Comparison of ENCODE assay signal across 10 cellular contexts in the genomic region with DNA sequence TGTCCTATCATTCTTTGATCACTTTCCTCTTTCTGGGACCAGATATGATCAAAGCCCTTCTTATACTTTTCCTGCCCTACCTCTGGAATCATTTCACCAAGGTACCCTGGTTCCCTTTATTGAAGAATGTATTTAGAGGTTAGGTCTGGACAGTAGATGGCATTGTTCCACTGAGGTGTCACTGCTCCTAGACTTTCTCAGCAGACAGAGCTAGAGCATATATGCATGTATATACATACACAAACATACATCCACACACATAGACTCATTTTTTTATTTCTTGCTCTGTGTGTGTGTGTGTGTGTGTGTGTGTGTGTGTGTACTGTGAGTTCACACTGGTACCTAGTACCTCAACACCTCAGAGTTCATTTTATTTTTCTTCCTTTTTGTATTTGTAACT. TPM values are rescaled to one million over a fixed set of nuclear protein-coding genes. Genes with fewer than 3 reads are reported as not detected.
A peak's percentile ranks its signal among the peaks of the same experiment; 100 is the strongest.
DNase-seq lines count a peak whose midpoint lies in the region; ATAC-seq and TF ChIP-seq lines count a peak whose summit lies in the region.
"Had no signal": no experiment of that assay in that cellular context is flagged by ENCODE, and none has a peak within 500 bp of the region (broad histone marks: within the 10 kb centered on the region; RNA-seq: fewer than 3 reads in every experiment).

No MANE protein-coding gene starts in this region.

- H3K4me1 ChIP-seq in osteoblast (ENCODE audit: insufficient read depth, low read length), result no peaks in the 10 kb centered on the region

- intact Hi-C loops in activated CD4-positive, alpha-beta memory T cell treated with anti-CD3 and anti-CD28 coated beads for 36 hours (cut with micrococcal nuclease), result loop anchor here (1.0 to 5.0 kb wide), 2 partner anchors 42 to 87 kb away; a partner anchor contains a TSS

- no peak overlapping the region for H3K4me2 ChIP-seq in osteoblast (ENCODE audit: insufficient read depth, low read length)

- H3K27ac ChIP-seq in brain microvascular endothelial cell (no peak overlapping the region), osteoblast (ENCODE audit: low read depth, low read length) (no peak overlapping the region)

- H3K79me2 ChIP-seq in osteoblast (ENCODE audit: insufficient read depth, low read length), result peaks cover 15% of the 10 kb centered on the region

- H4K20me1 ChIP-seq in osteoblast (ENCODE audit: insufficient read depth, low read length), result peaks cover 3% of the 10 kb centered on the region

- H3K4me1 Mint-ChIP-seq in activated CD4-positive, alpha-beta memory T cell treated with anti-CD3 and anti-CD28 coated beads for 36 hours (ENCODE audit: low read depth), result peaks cover 20% of the 10 kb centered on the region

- in situ Hi-C loops in brain microvascular endothelial cell (cut with HindIII; ENCODE audit: low pct_ligation_motif_present, low sequenced_read_pairs), result no loop called here

- TF ChIP-seq CTCF in brain microvascular endothelial cell (IDR thresholded peaks at IDR 0.05; ENCODE audit: low read depth, low read length, missing control alignments) (peak; percentile 50), osteoblast (IDR thresholded peaks at IDR 0.05; ENCODE audit: extremely low read depth, low read depth, low read length) (peak; percentile 6)

- H3K4me3 ChIP-seq in brain microvascular endothelial cell (ENCODE audit: low read depth, low read length), result no peak overlapping the region
- no peak overlapping the region for H3K4me3 ChIP-seq in osteoblast (ENCODE audit: insufficient read depth, low read length)

- peaks cover 6% of the 10 kb centered on the region for H3K36me3 Mint-ChIP-seq in activated CD4-positive, alpha-beta memory T cell treated with anti-CD3 and anti-CD28 coated beads for 36 hours

- POLR2A ChIA-PET in activated CD4-positive, alpha-beta memory T cell treated with anti-CD3 and anti-CD28 coated beads for 36 hours (lab: Charles Lee), result no interaction called here

- no peak overlapping the region for H3K27ac Mint-ChIP-seq in activated CD4-positive, alpha-beta memory T cell treated with anti-CD3 and anti-CD28 coated beads for 36 hours
- H3K27ac Mint-ChIP-seq: activated naive CD8-positive, alpha-beta T cell had no signal

- H3K9me3 Mint-ChIP-seq in activated CD4-positive, alpha-beta memory T cell treated with anti-CD3 and anti-CD28 coated beads for 36 hours, result no peaks in the 10 kb centered on the region

- no peaks in the 10 kb centered on the region for H3K27me3 Mint-ChIP-seq in activated CD4-positive, alpha-beta memory T cell treated with anti-CD3 and anti-CD28 coated beads for 36 hours
- H3K27me3 Mint-ChIP-seq: activated naive CD8-positive, alpha-beta T cell had no signal

- ATAC-seq in HG03439 (IDR thresholded peaks at IDR 0.05; ENCODE audit: unreplicated experiment), result no peak

- H3K36me3 ChIP-seq in brain microvascular endothelial cell (replicated peaks) (no peaks in the 10 kb centered on the region), osteoblast (ENCODE audit: insufficient read depth, low read length) (no peaks in the 10 kb centered on the region)

- H3K4me3 Mint-ChIP-seq in activated CD4-positive, alpha-beta memory T cell treated with anti-CD3 and anti-CD28 coated beads for 36 hours, result no peak overlapping the region
- H3K4me3 Mint-ChIP-seq: activated naive CD8-positive, alpha-beta T cell had no signal

- CTCF ChIA-PET in activated CD4-positive, alpha-beta memory T cell treated with anti-CD3 and anti-CD28 coated beads for 36 hours (lab: Charles Lee), result interaction anchor here (1.0 kb wide), 1 partner anchor 86 kb away, joined by 4 read pairs; no protein-coding TSS in a partner anchor

- DNase-seq in NCI-H1105 treated with DMSO at 0.1 percent for 48 hours (lab: John Stamatoyannopoulos, UW), result peak; percentile 26
- DNase-seq in NCI-H1105 (lab: John Stamatoyannopoulos, UW), result no peak
- peak; percentile 18 for DNase-seq in NCI-H1694 treated with DMSO at 0.1 percent for 48 hours (lab: John Stamatoyannopoulos, UW)
- DNase-seq in brain microvascular endothelial cell, result peak; percentile 4
- DNase-seq in osteoblast (ENCODE audit: insufficient read length, low spot score, missing footprints), result peak; percentile 32
- DNase-seq in activated T-cell treated with anti-CD3 and anti-CD28 coated beads, Interleukin-2, amount 50 U/mL, for 1 hour, result no peak
- no peak for DNase-seq in activated CD4-positive, alpha-beta memory T cell treated with anti-CD3 and anti-CD28 coated beads for 36 hours
- DNase-seq: posterior cingulate gyrus had no signal

- H3K9me3 ChIP-seq in osteoblast (ENCODE audit: low read depth, low read length), result no peaks in the 10 kb centered on the region

- no peaks in the 10 kb centered on the region for H3K27me3 ChIP-seq in brain microvascular endothelial cell (replicated peaks)
- H3K27me3 ChIP-seq in osteoblast (ENCODE audit: insufficient read depth, low read length), result no peaks in the 10 kb centered on the region

- no peak overlapping the region for H2AFZ ChIP-seq in osteoblast (ENCODE audit: low read length)

RNA-seq across cellular contexts. Expression of a gene that starts 40.9 kb away (rescaled TPM):
- total RNA-seq in osteoblast, result 44.2 and 51.0 TPM in 2 replicates
- total RNA-seq in activated CD4-positive, alpha-beta memory T cell treated with anti-CD3 and anti-CD28 coated beads for 36 hours, result 10 to 100 TPM; 61.1 to 62.8 TPM

Comparison
In these comparisons a context has a peak if more than half of its experiments do, and no peak if none do; other contexts are left out.
1. DNase-seq: peak in NCI-H1105 treated with DMSO at 0.1 percent for 48 hours (single experiment), NCI-H1694 treated with DMSO at 0.1 percent for 48 hours (single experiment), brain microvascular endothelial cell (single experiment) and osteoblast (single experiment); none in NCI-H1105 (single experiment), activated T-cell treated with anti-CD3 and anti-CD28 coated beads, Interleukin-2, amount 50 U/mL, for 1 hour (single experiment) and activated CD4-positive, alpha-beta memory T cell treated with anti-CD3 and anti-CD28 coated beads for 36 hours (single experiment).